In genomic region chr1:111856411-111857135, GRCh38 we compare ENCODE assay signal across 11 cellular contexts.
DNase-seq lines count a peak whose midpoint lies in the region; ATAC-seq and TF ChIP-seq lines count a peak whose summit lies in the region.
"Had no signal": no experiment of that assay in that cellular context is flagged by ENCODE, and none has a peak within 500 bp of the region (broad histone marks: within the 10 kb centered on the region; RNA-seq: fewer than 3 reads in every experiment).

No MANE protein-coding gene starts in this region.

- no peak for TF ChIP-seq CTCF in osteocyte (IDR thresholded peaks at IDR 0.05)

- H3K27ac Mint-ChIP-seq in osteocyte (ENCODE audit: unreplicated experiment), result no peak overlapping the region
- H3K27ac Mint-ChIP-seq: CD4-positive, CD25-positive, alpha-beta regulatory T cell had no signal

- peaks cover 9% of the 10 kb centered on the region for H3K27me3 Mint-ChIP-seq in osteocyte (ENCODE audit: unreplicated experiment)

- ATAC-seq in HG02642 (IDR thresholded peaks at IDR 0.05; ENCODE audit: poor library complexity, unreplicated experiment) (no peak), GM21367 (IDR thresholded peaks at IDR 0.05; ENCODE audit: unreplicated experiment) (no peak)

- H3K9me3 Mint-ChIP-seq in osteocyte (ENCODE audit: unreplicated experiment), result no peaks in the 10 kb centered on the region
- H3K9me3 Mint-ChIP-seq: neural crest cell had no signal

- no peaks in the 10 kb centered on the region for H3K36me3 Mint-ChIP-seq in osteocyte (ENCODE audit: unreplicated experiment)
- H3K36me3 Mint-ChIP-seq: CD4-positive, CD25-positive, alpha-beta regulatory T cell had no signal

- DNase-seq in DMS79 treated with DMSO at 0.1 percent for 48 hours (lab: John Stamatoyannopoulos, UW) (peak; percentile 44), DMS79 (lab: John Stamatoyannopoulos, UW) (no peak), NCI-H526 (lab: John Stamatoyannopoulos, UW) (peak; percentile 77 to 85), globus pallidus (ENCODE audit: low spot score) (peak; percentile 18), superior temporal gyrus (ENCODE audit: extremely low spot score) (peak; percentile 58), osteocyte (ENCODE audit: extremely low spot score, unreplicated experiment) (no peak)
- DNase-seq: activated naive CD4-positive, alpha-beta T cell treated with anti-CD3 and anti-CD28 coated beads, Interleukin-2, amount 50 U/mL, for 16 hours; CD4-positive, CD25-positive, alpha-beta regulatory T cell had no signal

- no peaks in the 10 kb centered on the region for H3K4me1 Mint-ChIP-seq in osteocyte (ENCODE audit: unreplicated experiment)
- H3K4me1 Mint-ChIP-seq: CD4-positive, CD25-positive, alpha-beta regulatory T cell had no signal

- H3K4me3 Mint-ChIP-seq in osteocyte (ENCODE audit: unreplicated experiment), result no peak overlapping the region
- H3K4me3 Mint-ChIP-seq: CD4-positive, CD25-positive, alpha-beta regulatory T cell; neural crest cell had no signal

Comparison
In these comparisons a context has a peak if more than half of its experiments do, and no peak if none do; other contexts are left out.
1. DNase-seq: peak in DMS79 treated with DMSO at 0.1 percent for 48 hours (single experiment), NCI-H526 (2 of 2), globus pallidus (single experiment) and superior temporal gyrus (single experiment); none in DMS79 (single experiment) and osteocyte (single experiment).